ENCODE assay signal across 26 cellular contexts in the genomic region with DNA sequence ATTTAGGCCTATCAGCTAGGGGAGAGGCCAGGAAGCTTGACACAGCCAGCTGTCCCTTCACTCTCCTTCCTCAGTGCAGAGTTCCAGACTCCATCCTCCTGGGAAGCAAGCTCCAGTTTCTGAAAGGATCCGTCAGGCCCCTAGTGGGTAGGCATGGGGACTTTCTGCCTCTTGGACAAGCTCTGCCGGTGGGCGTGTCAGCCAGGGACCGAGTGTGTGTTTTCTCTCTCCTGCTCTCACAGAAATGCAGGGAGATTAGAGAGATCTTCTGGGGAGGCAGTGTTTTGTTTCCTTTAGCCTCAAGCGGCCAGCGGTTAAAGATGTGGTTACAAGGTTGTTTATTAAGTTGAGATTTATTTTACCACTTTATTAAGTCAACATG. TPM values are rescaled to one million over a fixed set of nuclear protein-coding genes. Genes with fewer than 3 reads are reported as not detected.
DNase-seq lines count a peak whose midpoint lies in the region; ATAC-seq, FAIRE-seq and TF ChIP-seq lines count a peak whose summit lies in the region.
"Had no signal": no experiment of that assay in that cellular context is flagged by ENCODE, and none has a peak within 500 bp of the region (broad histone marks: within the 10 kb centered on the region; RNA-seq: fewer than 3 reads in every experiment).

No MANE protein-coding gene starts in this region.

- no peak overlapping the region for H4K5ac ChIP-seq in H1 (ENCODE audit: insufficient read length, low read depth, low read length)

- no peak overlapping the region for H3K14ac ChIP-seq in H1 (ENCODE audit: insufficient read length)

- H2BK20ac ChIP-seq in H1 (ENCODE audit: low read length): no peak overlapping the region

- H2AK5ac ChIP-seq in H1 (ENCODE audit: low read depth, low read length): no peak overlapping the region

- in situ Hi-C loops in G401 (cut with HindIII; ENCODE audit: low sequenced_read_pairs): no loop called here

- H3K9ac ChIP-seq in H1 (replicated peaks in 1 of 4; ENCODE audit: extremely low read depth in 1 of 4, low read depth in 3 of 4, low read length in 3 of 4): no peak overlapping the region

- H3K23ac ChIP-seq in H1 (ENCODE audit: insufficient read length): no peak overlapping the region

- TF ChIP-seq EP300 in H1 (IDR thresholded peaks at IDR 0.05; ENCODE audit: borderline replicate concordance in 1 of 2, low read depth in 2 of 2, low read length in 2 of 2): no peak

- no peak for TF ChIP-seq CTCF in H1 (IDR thresholded peaks at IDR 0.05; ENCODE audit: control extremely low read depth in 1 of 3, insufficient read depth in 1 of 3, low read depth in 1 of 3, low read length in 3 of 3)

- H3K23me2 ChIP-seq in H1 (ENCODE audit: low read depth, low read length): no peaks in the 10 kb centered on the region; the same call in 1 of the 2 replicates

- 0 out of 2 replicates have a peak overlapping the region, but pooled peaks have one; percentile 71 for H4K8ac ChIP-seq in H1 (ENCODE audit: extremely low read depth, insufficient read depth, low read length)

- H3K4me1 ChIP-seq in H1 (replicated peaks in 1 of 4; ENCODE audit: control insufficient read depth in 3 of 4, insufficient read depth in 4 of 4, low read length in 3 of 4): no peaks in the 10 kb centered on the region
- H3K4me1 ChIP-seq: lower lobe of right lung, right atrium auricular region, suprapubic skin had no signal

- H3K4me3 ChIP-seq in H1 (ENCODE audit: extremely low read depth in 1 of 4, insufficient read depth in 2 of 4, low read depth in 3 of 4, low read length in 4 of 4): no peak overlapping the region
- H3K4me3 ChIP-seq: lower lobe of right lung, right atrium auricular region, suprapubic skin had no signal

- no peak overlapping the region for H3K4me2 ChIP-seq in H1 (ENCODE audit: insufficient read depth in 1 of 2, low read depth in 2 of 2, low read length in 2 of 2)

- no peak overlapping the region for H2BK15ac ChIP-seq in H1 (ENCODE audit: low read length)

- H3K79me2 ChIP-seq in H1 (ENCODE audit: control insufficient read depth in 1 of 2, insufficient read depth in 2 of 2, low read length in 2 of 2): no peaks in the 10 kb centered on the region

- no peaks in the 10 kb centered on the region for H4K20me1 ChIP-seq in H1 (replicated peaks in 1 of 2; ENCODE audit: control insufficient read depth in 1 of 2, insufficient read depth in 2 of 2, low read length in 2 of 2)

- no peaks in the 10 kb centered on the region; a peak in 1 of 4 replicates for H3K9me3 ChIP-seq in H1 (ENCODE audit: insufficient read depth in 2 of 2, low read depth in 1 of 2, low read length in 1 of 2)
- H3K9me3 ChIP-seq: lower lobe of right lung, right atrium auricular region, suprapubic skin had no signal

- no peak for ATAC-seq in GM21390 (IDR thresholded peaks at IDR 0.05; ENCODE audit: unreplicated experiment)
- ATAC-seq in GM21825 (IDR thresholded peaks at IDR 0.05; ENCODE audit: unreplicated experiment): no peak
- ATAC-seq: lower lobe of right lung, T-helper 17 cell, WTC11 had no signal

- POLR2A ChIA-PET in H1 (lab: Charles Lee; ENCODE audit: partially characterized antibody): no interaction called here

- no peak overlapping the region for H3K56ac ChIP-seq in H1 (replicated peaks; ENCODE audit: insufficient read length, low read depth, low read length)

- no peak overlapping the region for H2BK5ac ChIP-seq in H1 (ENCODE audit: low read depth, low read length)

- 80% methylated on average over 6 of the region's 6 CpGs; no CpG with 5 or more reads in 1 of the 2 experiments for WGBS in H1 (ENCODE audit: extremely low coverage in 1 of 2, insufficient coverage in 1 of 2, insufficient read length in 1 of 2, insufficient replicate concordance in 2 of 2, low coverage in 1 of 2, low lambda C conversion rate in 2 of 2, missing lambda C conversion rate in 1 of 2), 2 experiments

- CTCF ChIA-PET in H1 (lab: Charles Lee; ENCODE audit: partially characterized antibody): no interaction called here

- no peak overlapping the region for H2BK12ac ChIP-seq in H1 (ENCODE audit: low read depth, low read length)

- no peak overlapping the region for H3K4ac ChIP-seq in H1 (replicated peaks; ENCODE audit: insufficient read length, low read depth, low read length)

- H3K79me1 ChIP-seq in H1 (ENCODE audit: low read depth, low read length): no peaks in the 10 kb centered on the region

- H2AFZ ChIP-seq in H1 (ENCODE audit: low read length): no peak overlapping the region

- no peak overlapping the region for H4K91ac ChIP-seq in H1 (replicated peaks; ENCODE audit: insufficient read length, low read length)

- H3K27me3 ChIP-seq in H1 (replicated peaks in 1 of 4; ENCODE audit: control insufficient read depth in 3 of 4, extremely low read depth in 1 of 4, insufficient read depth in 3 of 4, low read length in 3 of 4): no peaks in the 10 kb centered on the region
- H3K27me3 ChIP-seq: right atrium auricular region had no signal

- no peak for TF ChIP-seq RAD21 in H1 (IDR thresholded peaks at IDR 0.05 in 1 of 2, conservative IDR thresholded peaks at IDR 0.05 in 1 of 2; ENCODE audit: low read depth in 2 of 2, low read length in 2 of 2)

- no peak for FAIRE-seq in H1 (lab: Jason Lieb, UNC)

- DNase-seq in ELF-1 (ENCODE audit: low read depth, low spot score) (peak; percentile 44), RPMI7951 (ENCODE audit: low read depth) (peak; percentile 15), H1 (ENCODE audit: low read depth in 1 of 2, low spot score in 2 of 2) (no peak), left kidney (ENCODE audit: low read depth, low spot score) (peak; percentile 83), T1000 (lab: John Stamatoyannopoulos, UW) (no peak), G401 (ENCODE audit: low spot score) (no peak)
- DNase-seq: activated CD4-positive, alpha-beta memory T cell treated with anti-CD3 and anti-CD28 coated beads, Interleukin-2, amount 10 ng/mL, durations not matched to agents 7 days and 5 days; activated naive CD4-positive, alpha-beta T cell treated with anti-CD3 and anti-CD28 coated beads for 36 hours; activated T-cell treated with anti-CD3 and anti-CD28 coated beads, Interleukin-2, amount 50 U/mL, for 24 hours; DMS153; lower lobe of right lung; NCI-H2029; NCI-H526; occipital lobe; OCI-M1; SIG-M5; stimulated activated CD4-positive, alpha-beta T cell treated with anti-CD3 and anti-CD28 coated beads, Interleukin-15, amount 100 ng/mL, for 24 hours; T-helper 17 cell had no signal

- no peak overlapping the region for H3K18ac ChIP-seq in H1 (ENCODE audit: extremely low read depth, low read length)

- no peak overlapping the region for H3K27ac ChIP-seq in H1 (ENCODE audit: low read depth, low read length)
- H3K27ac ChIP-seq: lower lobe of right lung, right atrium auricular region, suprapubic skin had no signal

- no peak for TF ChIP-seq POLR2A in H1 (IDR thresholded peaks at IDR 0.05; ENCODE audit: control extremely low read depth in 1 of 2, low read depth in 2 of 2, low read length in 2 of 2)

- no peaks in the 10 kb centered on the region for H3K36me3 ChIP-seq in H1 (ENCODE audit: control insufficient read depth in 2 of 4, insufficient read depth in 4 of 4, low read length in 3 of 4)
- H3K36me3 ChIP-seq: lower lobe of right lung, right atrium auricular region, suprapubic skin had no signal

- no peak overlapping the region for H2BK120ac ChIP-seq in H1 (replicated peaks; ENCODE audit: low read depth, low read length)

TF ChIP-seq in H1, 55 proteins besides CTCF, POLR2A, EP300 and RAD21:
- TF ChIP-seq JUN (IDR thresholded peaks at IDR 0.05; ENCODE audit: low read depth, low read length): no peak
- TF ChIP-seq POLR2AphosphoS5 (IDR thresholded peaks at IDR 0.05; ENCODE audit: low read depth, low read length): no peak
- TF ChIP-seq, protein P1, sequence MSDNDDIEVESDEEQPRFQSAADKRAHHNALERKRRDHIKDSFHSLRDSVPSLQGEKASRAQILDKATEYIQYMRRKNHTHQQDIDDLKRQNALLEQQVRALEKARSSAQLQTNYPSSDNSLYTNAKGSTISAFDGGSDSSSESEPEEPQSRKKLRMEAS (IDR thresholded peaks at IDR 0.05): no peak

RNA-seq across cellular contexts. Expression of a gene that starts 29.9 kb away (rescaled TPM):
- total RNA-seq in RPMI7951 (2014; rRNA removed; shearing (Covaris generic)): 1.7 TPM in 1 of 2 replicates, not detected in the other
- total RNA-seq in H1 (2021; fragmentation: NEBNext Ultra II Directional; extraction: Animal tissue kit (Norgen Biotek cat#: 25700)): 0.63 TPM in 1 of 2 replicates, not detected in the other
- 0.17 and 0.19 TPM in 2 replicates for polyA plus RNA-seq in H1 (2011; rRNA removed)
- not detected for polyA plus RNA-seq in H1 (2011; cell fraction: cytosol; rRNA removed)
- not detected for polyA plus RNA-seq in H1 (2011; cell fraction: nucleus; rRNA removed)
- not detected in 4 replicates for polyA plus RNA-seq in H1 (2012, experiment 1 of 2)
- 0.92 TPM for polyA plus RNA-seq in H1 (2012, experiment 2 of 2)
- polyA plus RNA-seq in H1 (2013, experiment 1 of 2): 0.28 TPM
- polyA plus RNA-seq in H1 (2013, experiment 2 of 2): 0.35 TPM
- polyA minus RNA-seq in H1 (2011; rRNA and poly(A)+ RNA removed): not detected in 2 replicates
- not detected for polyA minus RNA-seq in H1 (2011; cell fraction: cytosol; rRNA and poly(A)+ RNA removed)
- polyA minus RNA-seq in H1 (2011; cell fraction: nucleus; rRNA and poly(A)+ RNA removed): not detected
- not detected in 2 replicates for total RNA-seq in G401 (2014; rRNA removed; shearing (Covaris generic))
- total RNA-seq: activated CD4-positive, alpha-beta memory T cell treated with anti-CD3 and anti-CD28 coated beads, Interleukin-2, amount 10 ng/mL, durations not matched to agents 7 days and 5 days; activated naive CD4-positive, alpha-beta T cell treated with anti-CD3 and anti-CD28 coated beads for 36 hours; dermis microvascular lymphatic vessel endothelial cell; epithelial cell of proximal tubule; glomerular endothelial cell; lower lobe of right lung; right atrium auricular region; suprapubic skin; T-helper 17 cell; WTC11 had no signal

RNA-seq across cellular contexts. Expression of a gene that starts 34.2 kb away (rescaled TPM):
- 400 and 466 TPM in 2 replicates for total RNA-seq in RPMI7951 (2014; rRNA removed; shearing (Covaris generic))
- 143 and 154 TPM in 2 replicates for total RNA-seq in H1 (2021; fragmentation: NEBNext Ultra II Directional; extraction: Animal tissue kit (Norgen Biotek cat#: 25700))
- polyA plus RNA-seq in H1 (2011; rRNA removed): 234 and 306 TPM in 2 replicates
- 237 TPM for polyA plus RNA-seq in H1 (2011; cell fraction: cytosol; rRNA removed)
- 222 TPM for polyA plus RNA-seq in H1 (2011; cell fraction: nucleus; rRNA removed)
- polyA plus RNA-seq in H1 (2012, experiment 1 of 2): 208 to 299 TPM (median 271 TPM) in 4 replicates
- polyA plus RNA-seq in H1 (2012, experiment 2 of 2): 793 TPM
- 262 TPM for polyA plus RNA-seq in H1 (2013, experiment 1 of 2)
- polyA plus RNA-seq in H1 (2013, experiment 2 of 2): 274 TPM
- polyA minus RNA-seq in H1 (2011; rRNA and poly(A)+ RNA removed): 13.5 and 13.9 TPM in 2 replicates
- 35.4 TPM for polyA minus RNA-seq in H1 (2011; cell fraction: cytosol; rRNA and poly(A)+ RNA removed)
- polyA minus RNA-seq in H1 (2011; cell fraction: nucleus; rRNA and poly(A)+ RNA removed): 19.7 TPM
- 221 and 260 TPM in 2 replicates for total RNA-seq in G401 (2014; rRNA removed; shearing (Covaris generic))

Comparison
In these comparisons a context has a peak if more than half of its experiments do, and no peak if none do; other contexts are left out.
1. DNase-seq: peak in ELF-1 (single experiment), RPMI7951 (single experiment) and left kidney (single experiment); none in H1 (0 of 2), T1000 (single experiment) and G401 (single experiment).